Comparison of ENCODE assay signal across 8 cellular contexts in genomic region chr22:37230673-37231405, GRCh38.
DNase-seq lines count a peak whose midpoint lies in the region; ATAC-seq and TF ChIP-seq lines count a peak whose summit lies in the region.

No MANE protein-coding gene starts in this region.

- H3K27ac Mint-ChIP-seq in central memory CD8-positive, alpha-beta T cell (ENCODE audit: low read depth) = peak overlapping the region; percentile 97
- peak overlapping the region; percentile 99 for H3K27ac Mint-ChIP-seq in stimulated activated naive B cell treated with anti-CD40 and anti-IgM and Interleukin-4, amounts not matched to agents 10 μg/mL and 1 μg/mL and 100 μg/mL, for 72 hours

- DNase-seq in RWPE1 (ENCODE audit: low spot score) = no peak
- peak in 1 of 2 donors; percentile 36 for DNase-seq in central memory CD8-positive, alpha-beta T cell (ENCODE audit: low spot score in 2 of 2)
- DNase-seq in stimulated activated naive B cell treated with anti-CD40 and anti-IgM and Interleukin-4, amounts not matched to agents 10 μg/mL and 1 μg/mL and 100 μg/mL, for 72 hours = no peak
- no peak for DNase-seq in nucleus accumbens (lab: John Stamatoyannopoulos, UW)
- no peak for DNase-seq in NCI-H1436 (lab: John Stamatoyannopoulos, UW)
- DNase-seq in NCI-H1105 treated with DMSO at 0.1 percent for 48 hours (lab: John Stamatoyannopoulos, UW) = no peak

- H3K27me3 Mint-ChIP-seq in central memory CD8-positive, alpha-beta T cell = no peaks in the 10 kb centered on the region
- H3K27me3 Mint-ChIP-seq in stimulated activated naive B cell treated with anti-CD40 and anti-IgM and Interleukin-4, amounts not matched to agents 10 μg/mL and 1 μg/mL and 100 μg/mL, for 72 hours = no peaks in the 10 kb centered on the region

- H3K9me3 Mint-ChIP-seq in central memory CD8-positive, alpha-beta T cell = no peaks in the 10 kb centered on the region
- no peaks in the 10 kb centered on the region for H3K9me3 Mint-ChIP-seq in stimulated activated naive B cell treated with anti-CD40 and anti-IgM and Interleukin-4, amounts not matched to agents 10 μg/mL and 1 μg/mL and 100 μg/mL, for 72 hours

- TF ChIP-seq CTCF in RWPE1 (conservative IDR thresholded peaks at IDR 0.05; ENCODE audit: low read depth) = no peak

- H3K4me3 Mint-ChIP-seq in central memory CD8-positive, alpha-beta T cell = peak overlapping the region; percentile 61
- peak overlapping the region; percentile 49 to 56 for H3K4me3 Mint-ChIP-seq in stimulated activated naive B cell treated with anti-CD40 and anti-IgM and Interleukin-4, amounts not matched to agents 10 μg/mL and 1 μg/mL and 100 μg/mL, for 72 hours

- POLR2A ChIA-PET in RWPE1 (lab: Yijun Ruan, JAX; ENCODE audit: low non-redundant PET) = no interaction called here

- CTCF ChIA-PET in RWPE1 (lab: Yijun Ruan, JAX) = interaction anchor here (0.5 kb wide), 2 partner anchors 31 to 362 kb away, joined by 3 read pairs; no protein-coding TSS in a partner anchor

- peaks cover 66% of the 10 kb centered on the region for H3K36me3 Mint-ChIP-seq in central memory CD8-positive, alpha-beta T cell (ENCODE audit: insufficient read depth)
- H3K36me3 Mint-ChIP-seq in stimulated activated naive B cell treated with anti-CD40 and anti-IgM and Interleukin-4, amounts not matched to agents 10 μg/mL and 1 μg/mL and 100 μg/mL, for 72 hours = peaks cover 59 to 87% of the 10 kb centered on the region in 2 donors

- ATAC-seq in GM21423 (IDR thresholded peaks at IDR 0.05; ENCODE audit: unreplicated experiment) (peak; percentile 30), HG03469 (IDR thresholded peaks at IDR 0.05; ENCODE audit: unreplicated experiment) (no peak)
- peak; percentile 44 for ATAC-seq in central memory CD8-positive, alpha-beta T cell (replicated peaks; ENCODE audit: extremely low read depth, poor library complexity, severe bottlenecking)
- ATAC-seq in stimulated activated naive B cell treated with anti-CD40 and anti-IgM and Interleukin-4, amounts not matched to agents 10 μg/mL and 1 μg/mL and 100 μg/mL, for 72 hours (replicated peaks) = peak; percentile 49 to 64

- H3K4me1 Mint-ChIP-seq in central memory CD8-positive, alpha-beta T cell = peaks cover 84% of the 10 kb centered on the region
- peaks cover 80 to 91% of the 10 kb centered on the region in 2 donors for H3K4me1 Mint-ChIP-seq in stimulated activated naive B cell treated with anti-CD40 and anti-IgM and Interleukin-4, amounts not matched to agents 10 μg/mL and 1 μg/mL and 100 μg/mL, for 72 hours

- H3K27ac ChIP-seq in RWPE1 = peak overlapping the region; percentile 80
